8 cellular contexts compared by ENCODE assay signal in the genomic region with DNA sequence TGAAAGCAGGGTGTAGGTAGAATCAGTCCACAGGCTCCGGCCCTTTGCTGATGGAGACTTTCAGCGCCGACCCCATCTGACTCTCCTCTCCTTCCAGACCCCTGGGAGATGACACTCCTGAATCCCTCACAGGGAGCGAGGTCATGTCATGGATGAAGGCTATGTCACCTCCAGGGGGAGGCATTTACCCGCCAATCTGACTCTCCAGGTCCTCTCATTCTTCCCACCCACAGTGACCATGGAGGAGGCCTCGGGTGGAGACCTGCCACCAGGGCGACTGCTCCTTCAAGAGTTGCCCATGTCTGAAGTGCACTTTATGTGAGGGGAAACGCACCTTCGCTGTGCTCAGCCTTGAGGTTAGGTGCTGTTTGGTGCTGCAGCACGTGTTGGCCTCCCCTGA.
A peak's percentile ranks its signal among the peaks of the same experiment; 100 is the strongest.
DNase-seq lines count a peak whose midpoint lies in the region; ATAC-seq and TF ChIP-seq lines count a peak whose summit lies in the region.

No MANE protein-coding gene starts in this region.

- H3K4me3 ChIP-seq in heart right ventricle (no peak overlapping the region), upper lobe of left lung (no peak overlapping the region), tibial nerve (no peak overlapping the region)

- DNase-seq in heart right ventricle: no peak
- no peak for DNase-seq in Right ventricle myocardium superior
- DNase-seq in SK-N-DZ (ENCODE audit: low spot score): peak; percentile 76
- DNase-seq in glomerular visceral epithelial cell (ENCODE audit: extremely low spot score): peak; percentile 31
- DNase-seq in upper lobe of left lung: peak in 1 of 2 donors; percentile 66
- no peak for DNase-seq in NCI-H187 (lab: John Stamatoyannopoulos, UW)
- DNase-seq in tibial nerve (ENCODE audit: low spot score in 2 of 2): no peak

- H3K27me3 ChIP-seq in heart right ventricle (no peaks in the 10 kb centered on the region), upper lobe of left lung (no peaks in the 10 kb centered on the region), tibial nerve (no peaks in the 10 kb centered on the region)

- H3K4me1 ChIP-seq in heart right ventricle: peaks cover 2 to 77% (median 32%) of the 10 kb centered on the region in 9 donors
- peaks cover 48 to 65% (median 55%) of the 10 kb centered on the region in 4 donors for H3K4me1 ChIP-seq in upper lobe of left lung
- H3K4me1 ChIP-seq in tibial nerve: peaks cover 0 to 58% (median 28%) of the 10 kb centered on the region in 4 donors

- TF ChIP-seq CTCF in heart right ventricle (IDR thresholded peaks at IDR 0.05) (peak in 6 of 9 donors; percentile 22 to 41 (median 34)), upper lobe of left lung (IDR thresholded peaks at IDR 0.05) (peak; percentile 26 to 66 (median 48)), tibial nerve (IDR thresholded peaks at IDR 0.05) (peak in 2 of 5 experiments; percentile 8 to 9)

- ATAC-seq in heart right ventricle (no peak), Right ventricle myocardium superior (ENCODE audit: poor library complexity) (no peak), upper lobe of left lung (ENCODE audit: low FRiP score in 2 of 2) (peak in 1 of 2 donors; percentile 38), HG03139 (IDR thresholded peaks at IDR 0.05; ENCODE audit: unreplicated experiment) (no peak)

- WGBS in heart right ventricle, 2 donors: 82 to 83% methylated on average over 10 of the region's 10 CpGs
- 63% methylated on average over 7 to 10 of the region's 10 CpGs for WGBS in upper lobe of left lung, 2 donors
- 89 to 92% methylated on average over 10 of the region's 10 CpGs for WGBS in tibial nerve, 2 donors

- TF ChIP-seq POLR2A in upper lobe of left lung (IDR thresholded peaks at IDR 0.05) (no peak), tibial nerve (IDR thresholded peaks at IDR 0.05) (no peak)

- H3K9me3 ChIP-seq in heart right ventricle (no peaks in the 10 kb centered on the region), upper lobe of left lung (no peaks in the 10 kb centered on the region), tibial nerve (no peaks in the 10 kb centered on the region)

- TF ChIP-seq EP300 in upper lobe of left lung (IDR thresholded peaks at IDR 0.05): no peak
- TF ChIP-seq EP300 in tibial nerve (IDR thresholded peaks at IDR 0.05): no peak

- H3K27ac ChIP-seq in heart right ventricle (no peak overlapping the region), upper lobe of left lung (peak overlapping the region in 2 of 4 donors; percentile 28 to 74), tibial nerve (no peak overlapping the region)

- H3K36me3 ChIP-seq in heart right ventricle (no peaks in the 10 kb centered on the region), upper lobe of left lung (no peaks in the 10 kb centered on the region), tibial nerve (no peaks in the 10 kb centered on the region)

- intact Hi-C loops in heart right ventricle (cut with DNase I) (loop anchor here in 9 of 10 donors (2.0 to 10.0 kb wide), 12 partner anchors 37 to 237 kb away; a partner anchor contains a TSS), Right ventricle myocardium superior (cut with DNase I) (loop anchor here (5.0 to 10.0 kb wide), 4 partner anchors 48 to 237 kb away; a partner anchor contains a TSS)

Comparison
In these comparisons a context has a peak if more than half of its experiments do, and no peak if none do; other contexts are left out.
1. DNase-seq: peak in SK-N-DZ (single experiment) and glomerular visceral epithelial cell (single experiment); none in heart right ventricle (0 of 2), Right ventricle myocardium superior (single experiment), NCI-H187 (0 of 2) and tibial nerve (0 of 2).